ENCODE assay signal across 9 cellular contexts in genomic region chr5:180820788-180821321, GRCh38. TPM values are rescaled to one million over a fixed set of nuclear protein-coding genes. Genes with fewer than 3 reads are reported as not detected.
DNase-seq lines count a peak whose midpoint lies in the region; ATAC-seq and TF ChIP-seq lines count a peak whose summit lies in the region.
"Had no signal": no experiment of that assay in that cellular context is flagged by ENCODE, and none has a peak within 500 bp of the region (broad histone marks: within the 10 kb centered on the region; RNA-seq: fewer than 3 reads in every experiment).

No MANE protein-coding gene starts in this region.

- DNase-seq in NCI-H345 (lab: John Stamatoyannopoulos, UW): peak; percentile 23
- no peak for DNase-seq in NCI-H345 treated with DMSO at 0.1 percent for 48 hours (lab: John Stamatoyannopoulos, UW; ENCODE audit: unreplicated experiment)
- peak; percentile 90 for DNase-seq in fibroblast of villous mesenchyme (ENCODE audit: low read depth)
- no peak for DNase-seq in upper lobe of left lung
- no peak for DNase-seq in stimulated activated CD4-positive, alpha-beta T cell treated with anti-CD3 and anti-CD28 coated beads, Interleukin-2, amount 100 ng/mL, for 48 hours
- no peak for DNase-seq in NCI-H2171 (lab: John Stamatoyannopoulos, UW)
- no peak for DNase-seq in SK-N-SH
- DNase-seq: activated naive CD4-positive, alpha-beta T cell treated with anti-CD3 and anti-CD28 coated beads, Interleukin-2, amount 50 U/mL, for 16 hours had no signal

- no peaks in the 10 kb centered on the region for H3K79me2 ChIP-seq in SK-N-SH (ENCODE audit: insufficient read depth)

- TF ChIP-seq POLR2A in upper lobe of left lung (IDR thresholded peaks at IDR 0.05): peak in 1 of 4 donors; percentile 70

- 46 to 48% methylated on average over 3 of the region's 3 CpGs for WGBS in upper lobe of left lung, 2 donors
- 85% methylated on average over 3 of the region's 3 CpGs for WGBS in SK-N-SH (ENCODE audit: low lambda C conversion rate)

- H3K27me3 ChIP-seq in upper lobe of left lung (no peaks in the 10 kb centered on the region), SK-N-SH (ENCODE audit: insufficient read depth) (no peaks in the 10 kb centered on the region)

- CTCF ChIA-PET in SK-N-SH (lab: Yijun Ruan, JAX): interaction anchor here (1.4 kb wide), 1 partner anchor 10 kb away, joined by 5 read pairs; no protein-coding TSS in a partner anchor

- H3K9me3 ChIP-seq in upper lobe of left lung: no peaks in the 10 kb centered on the region
- no peaks in the 10 kb centered on the region for H3K9me3 ChIP-seq in SK-N-SH

- H3K4me3 ChIP-seq in fibroblast of villous mesenchyme (ENCODE audit: low read depth, low read length): no peak overlapping the region
- H3K4me3 ChIP-seq in upper lobe of left lung: no peak overlapping the region
- H3K4me3 ChIP-seq in SK-N-SH (ENCODE audit: low read depth in 2 of 2, low read length in 1 of 2): no peak overlapping the region

- peak; percentile 24 to 94 (median 42) for TF ChIP-seq EP300 in upper lobe of left lung (IDR thresholded peaks at IDR 0.05)
- no peak for TF ChIP-seq EP300 in SK-N-SH (IDR thresholded peaks at IDR 0.05; ENCODE audit: borderline replicate concordance in 1 of 2, low read depth in 1 of 2, low read length in 1 of 2)

- H2AFZ ChIP-seq in SK-N-SH (ENCODE audit: low read depth): no peak overlapping the region

- TF ChIP-seq RAD21 in SK-N-SH (IDR thresholded peaks at IDR 0.05; ENCODE audit: low read length): no peak

- peak overlapping the region; percentile 54 to 88 (median 72) for H3K27ac ChIP-seq in upper lobe of left lung
- no peak overlapping the region for H3K27ac ChIP-seq in SK-N-SH (ENCODE audit: low read depth in 2 of 2, low read length in 1 of 2)

- no peaks in the 10 kb centered on the region for H4K20me1 ChIP-seq in SK-N-SH (ENCODE audit: insufficient read depth)

- no peak overlapping the region for H3K4me2 ChIP-seq in SK-N-SH

- TF ChIP-seq CTCF in fibroblast of villous mesenchyme (IDR thresholded peaks at IDR 0.05; ENCODE audit: insufficient read depth, low read depth, low read length) (no peak), upper lobe of left lung (IDR thresholded peaks at IDR 0.05) (no peak), SK-N-SH (IDR thresholded peaks at IDR 0.05) (no peak)

- ATAC-seq in HG03442 (IDR thresholded peaks at IDR 0.05; ENCODE audit: unreplicated experiment) (peak; percentile 62), upper lobe of left lung (ENCODE audit: low FRiP score in 2 of 2) (peak; percentile 59 to 69)

- H3K4me1 ChIP-seq in upper lobe of left lung (peaks cover 45 to 56% (median 47%) of the 10 kb centered on the region in 4 donors), SK-N-SH (ENCODE audit: control insufficient read depth in 1 of 2, insufficient read depth in 2 of 2, low read depth in 1 of 2, low read length in 1 of 2) (0 out of 4 replicates have a peak, but pooled peaks cover 0 to 4% of the 10 kb centered on the region in 2 experiments)

- POLR2A ChIA-PET in SK-N-SH (lab: Yijun Ruan, JAX): no interaction called here

- no peaks in the 10 kb centered on the region for H3F3A ChIP-seq in SK-N-SH (replicated peaks; ENCODE audit: insufficient read depth)

- H3K9me2 ChIP-seq in SK-N-SH: no peaks in the 10 kb centered on the region

- no peak overlapping the region for H3K9ac ChIP-seq in SK-N-SH

- no peaks in the 10 kb centered on the region for H3K36me3 ChIP-seq in upper lobe of left lung
- no peaks in the 10 kb centered on the region for H3K36me3 ChIP-seq in SK-N-SH (replicated peaks in 1 of 2; ENCODE audit: control insufficient read depth in 1 of 2, insufficient read depth in 2 of 2, low read length in 1 of 2)

TF ChIP-seq in SK-N-SH, 30 proteins besides CTCF, POLR2A, EP300 and RAD21:
- no peak for TF ChIP-seq RCOR1 (IDR thresholded peaks at IDR 0.05; ENCODE audit: low read length)
- no peak for TF ChIP-seq YY1 (IDR thresholded peaks at IDR 0.05; ENCODE audit: low read depth)
TF ChIP-seq in SK-N-SH: peak in this region for 0.

RNA-seq across cellular contexts. Expression of gene MGAT1, which starts 18.2 kb away (rescaled TPM):
- total RNA-seq in fibroblast of villous mesenchyme (98.6 and 104 TPM in 2 replicates), upper lobe of left lung (100 to 1,000 TPM; 148 to 392 (median 277) TPM)
- polyA plus RNA-seq in SK-N-SH (2012; rRNA removed): 47.3 and 55.8 TPM in 2 replicates
- 27.7 and 43.1 TPM in 2 replicates for polyA plus RNA-seq in SK-N-SH (2012; cell fraction: cytosol; rRNA removed)
- 56.3 and 60.6 TPM in 2 replicates for polyA plus RNA-seq in SK-N-SH (2012; cell fraction: nucleus; rRNA removed)

RNA-seq across cellular contexts. Expression of gene ZFP62, which starts 40.2 kb away (rescaled TPM):
- 12.5 and 15.1 TPM in 2 replicates for total RNA-seq in fibroblast of villous mesenchyme
- 10 to 100 TPM; 19.6 to 41.2 (median 26.1) TPM for total RNA-seq in upper lobe of left lung
- 6.0 and 9.0 TPM in 2 replicates for polyA plus RNA-seq in SK-N-SH (2012; rRNA removed)
- polyA plus RNA-seq in SK-N-SH (2012; cell fraction: cytosol; rRNA removed): 7.5 and 10.4 TPM in 2 replicates
- polyA plus RNA-seq in SK-N-SH (2012; cell fraction: nucleus; rRNA removed): 10.3 and 22.5 TPM in 2 replicates

Comparison
In these comparisons a context has a peak if more than half of its experiments do, and no peak if none do; other contexts are left out.
1. DNase-seq: peak in NCI-H345 (single experiment) and fibroblast of villous mesenchyme (single experiment); none in NCI-H345 treated with DMSO at 0.1 percent for 48 hours (single experiment), upper lobe of left lung (0 of 2), stimulated activated CD4-positive, alpha-beta T cell treated with anti-CD3 and anti-CD28 coated beads, Interleukin-2, amount 100 ng/mL, for 48 hours (0 of 2), NCI-H2171 (single experiment) and SK-N-SH (single experiment).
2. H3K27ac ChIP-seq: peak in upper lobe of left lung (4 of 4); none in SK-N-SH (0 of 2).